ENCODE assay signal across 9 cellular contexts in genomic region chr2:240998706-240999000, GRCh38. TPM values are rescaled to one million over a fixed set of nuclear protein-coding genes. Genes with fewer than 3 reads are reported as not detected.
DNase-seq lines count a peak whose midpoint lies in the region; ATAC-seq, FAIRE-seq and TF ChIP-seq lines count a peak whose summit lies in the region.
"Had no signal": no experiment of that assay in that cellular context is flagged by ENCODE, and none has a peak within 500 bp of the region (broad histone marks: within the 10 kb centered on the region; RNA-seq: fewer than 3 reads in every experiment).

No MANE protein-coding gene starts in this region.

- peaks cover 6% of the 10 kb centered on the region for H3K9me3 ChIP-seq in A549
- H3K9me3 ChIP-seq in HCT116 (ENCODE audit: control insufficient read depth in 1 of 2, insufficient read depth in 1 of 2, low read depth in 1 of 2, low read length in 2 of 2): peaks cover 0 to 5% of the 10 kb centered on the region in 2 experiments; a peak in 1 of 4 replicates
- H3K9me3 ChIP-seq in naive thymus-derived CD4-positive, alpha-beta T cell (ENCODE audit: control insufficient read depth in 2 of 3, low read length in 3 of 3): peaks cover 0 to 7% (median 2%) of the 10 kb centered on the region in 3 experiments

- no TSS peak for BruUV-seq in HCT116 (replicated peaks; lab: Mats Ljungman, UMichigan)

- TF ChIP-seq RAD21 in A549 (conservative IDR thresholded peaks at IDR 0.05 in 1 of 2, IDR thresholded peaks at IDR 0.05 in 1 of 2) (no peak), HCT116 (IDR thresholded peaks at IDR 0.05; ENCODE audit: low read depth) (no peak)

- no CpG with 5 or more reads among the region's 52 CpGs for WGBS in A549 (ENCODE audit: missing lambda C conversion rate)

- peaks cover 0 to 6% (median 2%) of the 10 kb centered on the region in 11 donors for H3K9me3 Mint-ChIP-seq in naive thymus-derived CD4-positive, alpha-beta T cell

- H3K27ac ChIP-seq in A549 (peak overlapping the region; percentile 68 to 89), HCT116 (ENCODE audit: low read depth, low read length) (peak overlapping the region; percentile 75; the same call in 1 of the 2 replicates)
- H3K27ac ChIP-seq in naive thymus-derived CD4-positive, alpha-beta T cell (ENCODE audit: low read depth, low read length): no peak overlapping the region

- H3K4me2 ChIP-seq in A549: peak overlapping the region; percentile 81
- peak overlapping the region; percentile 81 for H3K4me2 ChIP-seq in HCT116 (ENCODE audit: low read length)

- DNase-seq in A549 (ENCODE audit: low read depth in 1 of 2, low spot score in 1 of 2) (no peak), HCT116 (ENCODE audit: low read depth, low spot score) (no peak), choroid plexus epithelial cell (ENCODE audit: low read depth) (no peak), ureter (ENCODE audit: low spot score) (no peak)
- peak in 1 of 9 donors; percentile 11 for DNase-seq in naive thymus-derived CD4-positive, alpha-beta T cell
- no peak for DNase-seq in stimulated activated CD4-positive, alpha-beta T cell treated with anti-CD3 and anti-CD28 coated beads, Interleukin-2, amount 100 ng/mL, for 48 hours
- no peak for DNase-seq in stimulated activated CD8-positive, alpha-beta memory T cell treated with anti-CD3 and anti-CD28 coated beads, Interleukin-4, amount 100 ng/mL, for 48 hours

- H3K27me3 Mint-ChIP-seq in naive thymus-derived CD4-positive, alpha-beta T cell: peaks cover 0 to 33% (median 20%) of the 10 kb centered on the region in 5 donors

- intact Hi-C loops in HCT116 (cut with micrococcal nuclease): no loop called here
- intact Hi-C loops in naive thymus-derived CD4-positive, alpha-beta T cell (cut with micrococcal nuclease): loop anchor here (1.0 to 5.0 kb wide), 2 partner anchors 38 to 39 kb away; no protein-coding TSS in a partner anchor

- no peaks in the 10 kb centered on the region for H3K27me3 ChIP-seq in HCT116 (ENCODE audit: insufficient read depth, low read length)
- no peaks in the 10 kb centered on the region for H3K27me3 ChIP-seq in naive thymus-derived CD4-positive, alpha-beta T cell (ENCODE audit: control insufficient read depth in 2 of 2, insufficient read depth in 2 of 2, low read length in 2 of 2)

- TF ChIP-seq CTCF in A549 (IDR thresholded peaks at IDR 0.05): no peak
- TF ChIP-seq CTCF in HCT116 (IDR thresholded peaks at IDR 0.05 in 2 of 3, conservative IDR thresholded peaks at IDR 0.05 in 1 of 3; ENCODE audit: borderline replicate concordance in 1 of 3, insufficient read depth in 1 of 3, low read depth in 2 of 3, low read length in 2 of 3): no peak
- no peak for TF ChIP-seq CTCF in choroid plexus epithelial cell (conservative IDR thresholded peaks at IDR 0.05; ENCODE audit: low read depth, low read length)

- peaks cover 0 to 2% (median under 1%) of the 10 kb centered on the region in 5 donors for H3K36me3 Mint-ChIP-seq in naive thymus-derived CD4-positive, alpha-beta T cell

- CTCF ChIA-PET in A549 (lab: Yijun Ruan, JAX) (interaction anchor here (2.5 kb wide), 1 partner anchor 147 kb away, joined by 7 read pairs; no protein-coding TSS in a partner anchor), HCT116 (lab: Charles Lee) (no interaction called here)
- CTCF ChIA-PET in naive thymus-derived CD4-positive, alpha-beta T cell (lab: Charles Lee): no interaction called here

- no peaks in the 10 kb centered on the region for H3K9me2 ChIP-seq in HCT116 (ENCODE audit: insufficient read depth)

- H3K9ac ChIP-seq in HCT116 (ENCODE audit: low read length): peak overlapping the region; percentile 62

- TF ChIP-seq POLR2A in A549 (IDR thresholded peaks at IDR 0.05; ENCODE audit: low read length): no peak
- TF ChIP-seq POLR2A in HCT116 (IDR thresholded peaks at IDR 0.05; ENCODE audit: borderline replicate concordance, extremely low read depth, insufficient read depth, insufficient read length): no peak

- RAD21 ChIA-PET in HCT116 (lab: Charles Lee; ENCODE audit: low non-redundant PET in 1 of 2, low total read pairs in 2 of 2, uncharacterized antibody in 2 of 2, unreplicated experiment in 2 of 2): no interaction called here

- POLR2A ChIA-PET in A549 (lab: Yijun Ruan, JAX): no interaction called here
- POLR2A ChIA-PET in HCT116 (lab: Charles Lee): interaction anchor here (0.8 kb wide), 1 partner anchor 11 kb away, joined by 3 read pairs; no protein-coding TSS in a partner anchor
- POLR2A ChIA-PET in naive thymus-derived CD4-positive, alpha-beta T cell (lab: Charles Lee): interaction anchor here (0.6 kb wide), 1 partner anchor 151 kb away, joined by 3 read pairs; the partner anchor contains the start of gene PASK

- no peak overlapping the region for H3K27ac Mint-ChIP-seq in naive thymus-derived CD4-positive, alpha-beta T cell
- H3K27ac Mint-ChIP-seq: activated B cell treated with CpG ODN at 0.5 μM for 24 hours had no signal

- H3K4me1 ChIP-seq in A549 (peaks cover 4% of the 10 kb centered on the region; the same call in 1 of the 3 replicates), HCT116 (ENCODE audit: control insufficient read depth in 1 of 2, insufficient read depth in 2 of 2, low read length in 2 of 2) (peaks cover 5 to 17% of the 10 kb centered on the region in 2 experiments; a peak in 3 of 4 replicates)
- no peaks in the 10 kb centered on the region for H3K4me1 ChIP-seq in naive thymus-derived CD4-positive, alpha-beta T cell (ENCODE audit: control insufficient read depth in 2 of 2, insufficient read depth in 2 of 2, low read length in 2 of 2)

- H3K4me1 Mint-ChIP-seq in naive thymus-derived CD4-positive, alpha-beta T cell: peaks cover 4 to 13% (median 10%) of the 10 kb centered on the region in 7 donors
- H3K4me1 Mint-ChIP-seq: activated B cell treated with CpG ODN at 0.5 μM for 24 hours had no signal

- H3K4me3 ChIP-seq in A549 (peak overlapping the region; percentile 63), HCT116 (replicated peaks in 1 of 2; ENCODE audit: low read depth in 1 of 2, low read length in 2 of 2) (peak overlapping the region; percentile 47 to 66), choroid plexus epithelial cell (ENCODE audit: low read depth, low read length) (peak overlapping the region; percentile 66)
- no peak overlapping the region for H3K4me3 ChIP-seq in naive thymus-derived CD4-positive, alpha-beta T cell (ENCODE audit: low read length)

- H4K20me1 ChIP-seq in HCT116 (ENCODE audit: insufficient read depth): no peaks in the 10 kb centered on the region

- no peak for FAIRE-seq in A549 (lab: Jason Lieb, UNC)

- no peak for TF ChIP-seq EP300 in A549 (IDR thresholded peaks at IDR 0.05)

- 0 out of 4 replicates have a peak, but pooled peaks cover 0 to 5% of the 10 kb centered on the region in 2 experiments for H3K36me3 ChIP-seq in HCT116 (ENCODE audit: control insufficient read depth in 1 of 2, insufficient read depth in 2 of 2, low read length in 2 of 2)
- H3K36me3 ChIP-seq in naive thymus-derived CD4-positive, alpha-beta T cell (ENCODE audit: control insufficient read depth in 2 of 3, insufficient read depth in 3 of 3, low read length in 3 of 3): no peaks in the 10 kb centered on the region

- ATAC-seq in A549: peak in 1 of 2 experiments; percentile 42; a peak in 3 of 6 replicates
- ATAC-seq in HCT116: peak; percentile 62
- peak; percentile 23 for ATAC-seq in naive thymus-derived CD4-positive, alpha-beta T cell
- ATAC-seq in GM21528 (IDR thresholded peaks at IDR 0.05; ENCODE audit: low FRiP score, unreplicated experiment): no peak

- H2AFZ ChIP-seq in HCT116 (ENCODE audit: low read depth, low read length, poor library complexity, severe bottlenecking): no peak overlapping the region

- no peaks in the 10 kb centered on the region for H3K79me2 ChIP-seq in HCT116 (ENCODE audit: insufficient read depth, low read length)

- H3K4me3 Mint-ChIP-seq in naive thymus-derived CD4-positive, alpha-beta T cell: peak overlapping the region in 3 of 10 donors; percentile 20 to 77 (median 25)
- H3K4me3 Mint-ChIP-seq: activated B cell treated with CpG ODN at 0.5 μM for 24 hours had no signal

TF ChIP-seq in A549, 52 proteins besides CTCF, POLR2A, EP300 and RAD21:
- TF ChIP-seq RNF2 (IDR thresholded peaks at IDR 0.05; ENCODE audit: borderline replicate concordance, low read depth) (no peak), ZSCAN20 (CRISPR knock-in tag; IDR thresholded peaks at IDR 0.05) (no peak), JUN (IDR thresholded peaks at IDR 0.05) (0 out of 5 replicates have a peak, but pooled peaks of 1 of the 2 experiments have one; percentile 41)

TF ChIP-seq in HCT116, 20 proteins besides CTCF, POLR2A, EP300 and RAD21 (continues in another document):
- TF ChIP-seq, protein P1, sequence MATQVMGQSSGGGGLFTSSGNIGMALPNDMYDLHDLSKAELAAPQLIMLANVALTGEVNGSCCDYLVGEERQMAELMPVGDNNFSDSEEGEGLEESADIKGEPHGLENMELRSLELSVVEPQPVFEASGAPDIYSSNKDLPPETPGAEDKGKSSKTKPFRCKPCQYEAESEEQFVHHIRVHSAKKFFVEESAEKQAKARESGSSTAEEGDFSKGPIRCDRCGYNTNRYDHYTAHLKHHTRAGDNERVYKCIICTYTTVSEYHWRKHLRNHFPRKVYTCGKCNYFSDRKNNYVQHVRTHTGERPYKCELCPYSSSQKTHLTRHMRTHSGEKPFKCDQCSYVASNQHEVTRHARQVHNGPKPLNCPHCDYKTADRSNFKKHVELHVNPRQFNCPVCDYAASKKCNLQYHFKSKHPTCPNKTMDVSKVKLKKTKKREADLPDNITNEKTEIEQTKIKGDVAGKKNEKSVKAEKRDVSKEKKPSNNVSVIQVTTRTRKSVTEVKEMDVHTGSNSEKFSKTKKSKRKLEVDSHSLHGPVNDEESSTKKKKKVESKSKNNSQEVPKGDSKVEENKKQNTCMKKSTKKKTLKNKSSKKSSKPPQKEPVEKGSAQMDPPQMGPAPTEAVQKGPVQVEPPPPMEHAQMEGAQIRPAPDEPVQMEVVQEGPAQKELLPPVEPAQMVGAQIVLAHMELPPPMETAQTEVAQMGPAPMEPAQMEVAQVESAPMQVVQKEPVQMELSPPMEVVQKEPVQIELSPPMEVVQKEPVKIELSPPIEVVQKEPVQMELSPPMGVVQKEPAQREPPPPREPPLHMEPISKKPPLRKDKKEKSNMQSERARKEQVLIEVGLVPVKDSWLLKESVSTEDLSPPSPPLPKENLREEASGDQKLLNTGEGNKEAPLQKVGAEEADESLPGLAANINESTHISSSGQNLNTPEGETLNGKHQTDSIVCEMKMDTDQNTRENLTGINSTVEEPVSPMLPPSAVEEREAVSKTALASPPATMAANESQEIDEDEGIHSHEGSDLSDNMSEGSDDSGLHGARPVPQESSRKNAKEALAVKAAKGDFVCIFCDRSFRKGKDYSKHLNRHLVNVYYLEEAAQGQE (IDR thresholded peaks at IDR 0.05; ENCODE audit: low read depth): no peak

RNA-seq across cellular contexts. Expression of gene SNED1, which starts 0.2 kb away (rescaled TPM):
- polyA plus RNA-seq in A549 (2011; rRNA removed): 0.21 and 0.34 TPM in 2 replicates
- 0.50 and 0.53 TPM in 2 replicates for polyA plus RNA-seq in A549 (2012; cell fraction: cytosol; rRNA removed)
- 1.1 and 1.4 TPM in 2 replicates for polyA plus RNA-seq in A549 (2012; cell fraction: nucleus; rRNA removed)
- 0.13 to 0.21 TPM (median 0.15 TPM) in 3 replicates for polyA plus RNA-seq in A549 (2017; fragmentation: RNase III; extraction: RNeasy Plus Mini Kit Qiagen cat#74134 plus additional on column Dnase treatment)
- polyA minus RNA-seq in A549 (2011; rRNA and poly(A)+ RNA removed): 0.79 and 0.92 TPM in 2 replicates
- total RNA-seq in HCT116 (2021; ENCODE audit: unreplicated experiment): 9.6 TPM
- polyA plus RNA-seq in HCT116 (2012): 3.8 and 4.3 TPM in 2 replicates
- 100 to 1,000 TPM in 1 of 5 experiments, 10 to 100 TPM in 4; 20.3 to 120 (median 56.3) TPM for total RNA-seq in naive thymus-derived CD4-positive, alpha-beta T cell
- 1 to 10 TPM; 1.0 to 1.4 TPM for polyA plus RNA-seq in naive thymus-derived CD4-positive, alpha-beta T cell
- total RNA-seq in ureter: 41.8 TPM
